15 cellular contexts compared by ENCODE assay signal in the genomic region with DNA sequence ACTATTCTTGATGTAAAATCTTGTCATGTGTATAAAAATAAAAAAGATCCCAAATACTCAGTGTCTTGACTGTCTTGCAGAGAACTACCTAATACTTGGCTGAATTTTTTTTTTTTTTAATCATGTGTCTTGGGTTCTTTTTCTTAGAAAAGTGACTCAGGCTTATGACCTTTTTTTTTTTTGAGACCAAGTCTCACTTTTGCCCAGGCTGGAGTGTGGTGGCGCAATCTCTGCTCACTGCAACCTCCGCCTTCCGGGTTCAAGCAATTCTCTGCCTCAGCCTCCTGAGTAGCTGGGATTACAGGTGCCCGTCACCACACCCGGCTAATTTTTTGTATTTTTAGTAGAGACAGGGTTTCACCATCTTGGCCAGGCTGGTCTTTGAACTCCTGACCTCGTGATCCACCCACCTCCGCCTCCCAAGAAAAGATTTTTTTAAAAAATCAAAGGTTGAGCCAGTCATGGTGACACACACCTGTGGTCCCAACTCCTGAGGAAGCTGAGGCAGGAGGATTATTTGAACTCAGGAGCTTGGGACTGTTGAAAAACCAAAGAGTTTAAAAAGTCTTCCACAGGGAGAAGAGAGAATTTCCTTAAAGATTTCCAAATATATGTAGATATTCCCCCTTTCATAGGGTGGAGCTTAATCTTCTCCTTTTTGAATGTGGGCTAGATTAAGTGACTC. TPM values are rescaled to one million over a fixed set of nuclear protein-coding genes. Genes with fewer than 3 reads are reported as not detected.
DNase-seq lines count a peak whose midpoint lies in the region; ATAC-seq and TF ChIP-seq lines count a peak whose summit lies in the region.
"Had no signal": no experiment of that assay in that cellular context is flagged by ENCODE, and none has a peak within 500 bp of the region (broad histone marks: within the 10 kb centered on the region; RNA-seq: fewer than 3 reads in every experiment).

No MANE protein-coding gene starts in this region.

- ATAC-seq in stimulated activated naive CD8-positive, alpha-beta T cell treated with anti-CD3 and anti-CD28 coated beads, Interleukin-15, amount 100 ng/mL, for 72 hours = no peak
- no peak for ATAC-seq in HG03342 (IDR thresholded peaks at IDR 0.05; ENCODE audit: unreplicated experiment)

- intact Hi-C loops in MCF 10A (cut with micrococcal nuclease) (no loop called here), mammary epithelial cell (cut with micrococcal nuclease) (loop anchor here (10.0 kb wide), 1 partner anchor 163 kb away; no protein-coding TSS in a partner anchor)
- intact Hi-C loops in dendritic cell treated with granulocyte-macrophage colony-stimulating factor and Interleukin-4, amounts not matched to agents 40 ng/mL and 50 ng/mL, for 4 days (cut with micrococcal nuclease) = loop anchor here (2.0 to 5.0 kb wide), 2 partner anchors 13 to 34 kb away; no protein-coding TSS in a partner anchor

- TF ChIP-seq POLR2A in Peyer's patch (IDR thresholded peaks at IDR 0.05) = no peak

- in situ Hi-C loops in mammary epithelial cell (cut with MboI; ENCODE audit: low sequenced_read_pairs in 2 of 2) = loop anchor here in 1 of 2 donors (25.0 kb wide), 2 partner anchors 389 to 1114 kb away; no protein-coding TSS in a partner anchor

- H3K27ac ChIP-seq in mammary epithelial cell (ENCODE audit: insufficient read depth, low read depth, low read length) = no peak overlapping the region
- H3K27ac ChIP-seq in Peyer's patch = no peak overlapping the region
- H3K27ac ChIP-seq: prostate gland, SJSA1 had no signal

- H3K79me2 ChIP-seq in mammary epithelial cell (ENCODE audit: insufficient read depth, low read length) = peaks cover 18% of the 10 kb centered on the region

- H3K36me3 Mint-ChIP-seq in MCF 10A (ENCODE audit: insufficient read depth, unreplicated experiment) = peaks cover 95% of the 10 kb centered on the region
- peaks cover 92% of the 10 kb centered on the region for H3K36me3 Mint-ChIP-seq in dendritic cell treated with granulocyte-macrophage colony-stimulating factor and Interleukin-4, amounts not matched to agents 40 ng/mL and 50 ng/mL, for 4 days (ENCODE audit: low read depth)

- DNase-seq in MCF 10A (ENCODE audit: unreplicated experiment) (no peak), mammary epithelial cell (no peak), MV-4-11 (lab: John Stamatoyannopoulos, UW) (peak; percentile 57), NCI-H1092 (lab: John Stamatoyannopoulos, UW) (no peak), Peyer's patch (no peak)
- DNase-seq in stimulated activated naive CD8-positive, alpha-beta T cell treated with anti-CD3 and anti-CD28 coated beads, Interleukin-15, amount 100 ng/mL, for 72 hours = no peak
- DNase-seq: endodermal cell, hypothalamus, NCI-H1417 treated with DMSO at 0.1 percent for 48 hours, NCI-H446 treated with DMSO at 0.1 percent for 48 hours had no signal

- TF ChIP-seq CTCF in MCF 10A (IDR thresholded peaks at IDR 0.05; ENCODE audit: unreplicated experiment) = no peak
- TF ChIP-seq CTCF in mammary epithelial cell (conservative IDR thresholded peaks at IDR 0.05 in 1 of 2, IDR thresholded peaks at IDR 0.05 in 1 of 2; ENCODE audit: extremely low read depth in 1 of 2, insufficient read depth in 1 of 2, low read depth in 1 of 2, low read length in 2 of 2) = no peak
- no peak for TF ChIP-seq CTCF in Peyer's patch (IDR thresholded peaks at IDR 0.05)

- H3K9me3 ChIP-seq in mammary epithelial cell (replicated peaks; ENCODE audit: insufficient read depth, low read length) (no peaks in the 10 kb centered on the region), Peyer's patch (no peaks in the 10 kb centered on the region)
- H3K9me3 ChIP-seq: prostate gland, SJSA1 had no signal

- H3K9ac ChIP-seq in mammary epithelial cell (ENCODE audit: insufficient read depth, low read length) = no peak overlapping the region

- no peaks in the 10 kb centered on the region for H3K9me3 Mint-ChIP-seq in MCF 10A (ENCODE audit: unreplicated experiment)
- no peaks in the 10 kb centered on the region for H3K9me3 Mint-ChIP-seq in dendritic cell treated with granulocyte-macrophage colony-stimulating factor and Interleukin-4, amounts not matched to agents 40 ng/mL and 50 ng/mL, for 4 days
- H3K9me3 Mint-ChIP-seq in stimulated activated naive CD8-positive, alpha-beta T cell treated with anti-CD3 and anti-CD28 coated beads, Interleukin-15, amount 100 ng/mL, for 72 hours = no peaks in the 10 kb centered on the region
- H3K9me3 Mint-ChIP-seq: central memory CD8-positive, alpha-beta T cell; endodermal cell had no signal

- dilution Hi-C loops in mammary epithelial cell (cut with HindIII; ENCODE audit: low sequenced_read_pairs) = no loop called here

- H4K20me1 ChIP-seq in mammary epithelial cell (ENCODE audit: insufficient read depth, low read length) = no peaks in the 10 kb centered on the region

- 92% methylated on average over 4 of the region's 7 CpGs for WGBS in mammary epithelial cell (ENCODE audit: low coverage, missing lambda C conversion rate)

- H3K27ac Mint-ChIP-seq in MCF 10A (ENCODE audit: low read depth, unreplicated experiment) = peak overlapping the region; percentile 64
- H3K27ac Mint-ChIP-seq in dendritic cell treated with granulocyte-macrophage colony-stimulating factor and Interleukin-4, amounts not matched to agents 40 ng/mL and 50 ng/mL, for 4 days = peak overlapping the region; percentile 37
- peak overlapping the region; percentile 63 to 94 for H3K27ac Mint-ChIP-seq in stimulated activated naive CD8-positive, alpha-beta T cell treated with anti-CD3 and anti-CD28 coated beads, Interleukin-15, amount 100 ng/mL, for 72 hours
- H3K27ac Mint-ChIP-seq: endodermal cell had no signal

- H3K36me3 ChIP-seq in mammary epithelial cell (ENCODE audit: insufficient read depth, low read length) = peaks cover 70% of the 10 kb centered on the region
- H3K36me3 ChIP-seq in Peyer's patch = peaks cover 0 to 96% (median 3%) of the 10 kb centered on the region in 3 donors

- H3K4me2 ChIP-seq in mammary epithelial cell (ENCODE audit: insufficient read depth, low read depth, low read length) = no peak overlapping the region

- BruUV-seq in MCF 10A (replicated peaks; lab: Mats Ljungman, UMichigan) = no TSS peak
- no TSS peak for BruUV-seq in mammary epithelial cell (replicated peaks; lab: Mats Ljungman, UMichigan)

- peaks cover 6% of the 10 kb centered on the region for H3K4me1 Mint-ChIP-seq in MCF 10A (ENCODE audit: insufficient read depth, unreplicated experiment)
- peaks cover 12% of the 10 kb centered on the region for H3K4me1 Mint-ChIP-seq in dendritic cell treated with granulocyte-macrophage colony-stimulating factor and Interleukin-4, amounts not matched to agents 40 ng/mL and 50 ng/mL, for 4 days (ENCODE audit: low read depth)
- H3K4me1 Mint-ChIP-seq in stimulated activated naive CD8-positive, alpha-beta T cell treated with anti-CD3 and anti-CD28 coated beads, Interleukin-15, amount 100 ng/mL, for 72 hours = peaks cover 75% of the 10 kb centered on the region
- H3K4me1 Mint-ChIP-seq: endodermal cell had no signal

- CTCF ChIA-PET in MCF 10A (lab: Yijun Ruan, JAX) (interaction anchor here (0.6 to 2.2 kb wide), 4 partner anchors 13 to 84 kb away, joined by 4 to 6 read pairs (median 4); a partner anchor contains a TSS), mammary epithelial cell (lab: Charles Lee; ENCODE audit: low non-redundant PET) (no interaction called here)

- no peak overlapping the region for H2AFZ ChIP-seq in mammary epithelial cell (ENCODE audit: low read depth, low read length)

- no peak overlapping the region for H3K4me3 ChIP-seq in mammary epithelial cell (replicated peaks in 1 of 3; ENCODE audit: insufficient read depth in 1 of 3, low read depth in 2 of 3, low read length in 3 of 3)
- no peak overlapping the region for H3K4me3 ChIP-seq in Peyer's patch
- H3K4me3 ChIP-seq: prostate gland, SJSA1 had no signal

- POLR2A ChIA-PET in MCF 10A (lab: Yijun Ruan, JAX) = interaction anchor here (0.6 to 0.8 kb wide), 5 partner anchors 9 to 796 kb away, joined by 3 to 4 read pairs (median 3); a partner anchor contains a TSS

- no peaks in the 10 kb centered on the region for H3K4me1 ChIP-seq in mammary epithelial cell (ENCODE audit: insufficient read depth, low read length)
- H3K4me1 ChIP-seq in Peyer's patch = no peaks in the 10 kb centered on the region
- H3K4me1 ChIP-seq: prostate gland, SJSA1 had no signal

- no peaks in the 10 kb centered on the region for H3K27me3 ChIP-seq in mammary epithelial cell (ENCODE audit: insufficient read depth, low read length)
- H3K27me3 ChIP-seq in Peyer's patch = no peaks in the 10 kb centered on the region
- H3K27me3 ChIP-seq: SJSA1 had no signal

- H3K27me3 Mint-ChIP-seq in MCF 10A (ENCODE audit: insufficient read depth, unreplicated experiment) = no peaks in the 10 kb centered on the region
- H3K27me3 Mint-ChIP-seq in dendritic cell treated with granulocyte-macrophage colony-stimulating factor and Interleukin-4, amounts not matched to agents 40 ng/mL and 50 ng/mL, for 4 days = no peaks in the 10 kb centered on the region
- H3K27me3 Mint-ChIP-seq in stimulated activated naive CD8-positive, alpha-beta T cell treated with anti-CD3 and anti-CD28 coated beads, Interleukin-15, amount 100 ng/mL, for 72 hours = no peaks in the 10 kb centered on the region
- H3K27me3 Mint-ChIP-seq: central memory CD8-positive, alpha-beta T cell had no signal

- no peak overlapping the region for H3K4me3 Mint-ChIP-seq in MCF 10A (ENCODE audit: unreplicated experiment)
- H3K4me3 Mint-ChIP-seq in dendritic cell treated with granulocyte-macrophage colony-stimulating factor and Interleukin-4, amounts not matched to agents 40 ng/mL and 50 ng/mL, for 4 days = no peak overlapping the region
- H3K4me3 Mint-ChIP-seq in stimulated activated naive CD8-positive, alpha-beta T cell treated with anti-CD3 and anti-CD28 coated beads, Interleukin-15, amount 100 ng/mL, for 72 hours = peak overlapping the region; percentile 27 to 50
- H3K4me3 Mint-ChIP-seq: central memory CD8-positive, alpha-beta T cell; endodermal cell had no signal

RNA-seq across cellular contexts. Expression of a gene that starts 17.7 kb away (rescaled TPM):
- 31.6 and 31.8 TPM in 2 replicates for total RNA-seq in MCF 10A (2022)
- total RNA-seq in mammary epithelial cell = 10 to 100 TPM; 27.3 to 42.0 TPM
- 14.3 TPM for polyA plus RNA-seq in mammary epithelial cell
- polyA minus RNA-seq in mammary epithelial cell = 6.7 TPM
- 10 to 100 TPM; 24.5 to 37.0 (median 31.1) TPM for total RNA-seq in Peyer's patch

RNA-seq across cellular contexts. Expression of a gene that starts 17.8 kb away (rescaled TPM):
- 1,052 and 1,334 TPM in 2 replicates for total RNA-seq in MCF 10A (2022)
- 100 to 1,000 TPM; 357 to 921 TPM for total RNA-seq in mammary epithelial cell
- 425 TPM for polyA plus RNA-seq in mammary epithelial cell
- polyA minus RNA-seq in mammary epithelial cell = 179 TPM
- total RNA-seq in Peyer's patch = 100 to 1,000 TPM; 197 to 655 (median 335) TPM

Comparison
In these comparisons a context has a peak if more than half of its experiments do, and no peak if none do; other contexts are left out.
1. H3K4me3 Mint-ChIP-seq: peak in stimulated activated naive CD8-positive, alpha-beta T cell treated with anti-CD3 and anti-CD28 coated beads, Interleukin-15, amount 100 ng/mL, for 72 hours (2 of 2); none in MCF 10A (single experiment) and dendritic cell treated with granulocyte-macrophage colony-stimulating factor and Interleukin-4, amounts not matched to agents 40 ng/mL and 50 ng/mL, for 4 days (single experiment).
2. Peak in every context shown above with its lines, with median percentiles within 50 percentile points of each other: H3K27ac Mint-ChIP-seq.